ENCODE assay signal across 16 cellular contexts in the genomic region with DNA sequence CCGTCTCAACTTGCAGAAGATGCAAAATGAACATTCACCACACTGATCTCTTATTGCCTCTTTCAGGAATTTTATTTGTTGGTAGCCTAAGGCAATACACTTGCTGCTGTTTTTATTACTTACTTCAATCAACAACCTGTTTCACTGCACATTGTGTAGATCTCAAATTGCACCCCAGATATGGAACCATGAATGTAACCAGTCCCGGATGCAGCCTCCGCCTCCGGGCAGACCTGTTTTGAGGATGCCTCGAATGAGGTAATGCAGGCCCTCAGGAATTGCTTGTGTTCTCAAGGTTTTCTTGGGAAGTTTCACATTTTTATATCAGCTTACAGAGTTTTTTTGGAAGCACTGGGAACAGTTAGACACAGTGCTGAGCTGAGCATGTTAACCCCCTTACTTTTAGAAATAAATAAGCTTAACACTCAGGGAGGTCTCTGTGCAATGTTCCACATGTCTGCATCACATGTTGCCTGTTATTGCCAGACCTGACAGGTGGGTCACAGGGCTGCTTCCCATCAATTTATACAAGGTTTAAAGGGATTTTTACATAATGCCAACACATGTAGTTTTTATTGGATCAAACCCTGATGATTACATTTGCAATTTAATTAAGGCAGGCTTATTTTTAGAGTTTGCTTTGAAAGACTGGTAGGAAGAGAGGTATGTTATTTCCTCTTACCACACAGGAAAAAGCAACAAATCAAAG.
A peak's percentile ranks its signal among the peaks of the same experiment; 100 is the strongest.
DNase-seq lines count a peak whose midpoint lies in the region; ATAC-seq and TF ChIP-seq lines count a peak whose summit lies in the region.
"Had no signal": no experiment of that assay in that cellular context is flagged by ENCODE, and none has a peak within 500 bp of the region (broad histone marks: within the 10 kb centered on the region; RNA-seq: fewer than 3 reads in every experiment).

No MANE protein-coding gene starts in this region.

- intact Hi-C loops in Right ventricle myocardium inferior (cut with DNase I) (no loop called here), left cardiac atrium (cut with DNase I) (no loop called here), esophagus squamous epithelium (cut with DNase I) (no loop called here), thyroid gland (cut with DNase I) (no loop called here)

- no peak for ATAC-seq in Right ventricle myocardium inferior
- ATAC-seq in left cardiac atrium: no peak
- ATAC-seq: HCT116 had no signal

- TF ChIP-seq POLR2A in esophagus squamous epithelium (IDR thresholded peaks at IDR 0.05) (no peak), thyroid gland (IDR thresholded peaks at IDR 0.05) (no peak)

- 81 to 88% methylated on average over 5 of the region's 5 CpGs for WGBS in esophagus squamous epithelium, 2 donors
- 74 to 79% methylated on average over 5 of the region's 5 CpGs for WGBS in thyroid gland, 2 donors

- H3K36me3 ChIP-seq in esophagus squamous epithelium (no peaks in the 10 kb centered on the region), thyroid gland (no peaks in the 10 kb centered on the region)
- H3K36me3 ChIP-seq: BLaER1 treated with 17β-estradiol and CSF1 and Interleukin-3, amounts not matched to agents 10 nM and 100 nM had no signal

- no peak overlapping the region for H3K27ac ChIP-seq in esophagus squamous epithelium
- no peak overlapping the region for H3K27ac ChIP-seq in thyroid gland
- H3K27ac ChIP-seq: BLaER1 treated with 17β-estradiol and CSF1 and Interleukin-3, amounts not matched to agents 10 nM and 100 nM; GM23248; HL-60 had no signal

- H3K4me1 ChIP-seq in esophagus squamous epithelium (no peaks in the 10 kb centered on the region), thyroid gland (no peaks in the 10 kb centered on the region)

- peak; percentile 58 for DNase-seq in Right ventricle myocardium inferior (ENCODE audit: missing footprints)
- no peak for DNase-seq in left cardiac atrium
- peak; percentile 63 for DNase-seq in NCI-H82 treated with DMSO at 0.1 percent for 48 hours (lab: John Stamatoyannopoulos, UW; ENCODE audit: unreplicated experiment)
- DNase-seq in left kidney (ENCODE audit: low read depth, low spot score): peak; percentile 16
- DNase-seq in NCI-H1417 treated with DMSO at 0.1 percent for 48 hours (lab: John Stamatoyannopoulos, UW): no peak
- no peak for DNase-seq in esophagus squamous epithelium (lab: John Stamatoyannopoulos, UW)
- no peak for DNase-seq in thyroid gland
- DNase-seq: 8988T; AML-193; CD4-positive, CD25-positive, alpha-beta regulatory T cell; DMS79; EL; GM23248 had no signal

- H3K9me3 ChIP-seq in esophagus squamous epithelium (no peaks in the 10 kb centered on the region), thyroid gland (no peaks in the 10 kb centered on the region)
- H3K9me3 ChIP-seq: BLaER1 treated with 17β-estradiol and CSF1 and Interleukin-3, amounts not matched to agents 10 nM and 100 nM had no signal

- TF ChIP-seq CTCF in esophagus squamous epithelium (IDR thresholded peaks at IDR 0.05) (no peak), thyroid gland (IDR thresholded peaks at IDR 0.05) (no peak)

- H3K27me3 ChIP-seq in esophagus squamous epithelium (no peaks in the 10 kb centered on the region), thyroid gland (no peaks in the 10 kb centered on the region)
- H3K27me3 ChIP-seq: BLaER1 treated with 17β-estradiol and CSF1 and Interleukin-3, amounts not matched to agents 10 nM and 100 nM had no signal

- no peak overlapping the region for H3K4me3 ChIP-seq in esophagus squamous epithelium
- H3K4me3 ChIP-seq in thyroid gland (replicated peaks in 1 of 3): no peak overlapping the region
- H3K4me3 ChIP-seq: BLaER1 treated with 17β-estradiol and CSF1 and Interleukin-3, amounts not matched to agents 10 nM and 100 nM; GM23248 had no signal

Comparison
In these comparisons a context has a peak if more than half of its experiments do, and no peak if none do; other contexts are left out.
1. DNase-seq: peak in Right ventricle myocardium inferior (single experiment), NCI-H82 treated with DMSO at 0.1 percent for 48 hours (single experiment) and left kidney (single experiment); none in left cardiac atrium (single experiment), NCI-H1417 treated with DMSO at 0.1 percent for 48 hours (single experiment), esophagus squamous epithelium (single experiment) and thyroid gland (0 of 2).